24 cellular contexts compared by ENCODE assay signal in the genomic region with DNA sequence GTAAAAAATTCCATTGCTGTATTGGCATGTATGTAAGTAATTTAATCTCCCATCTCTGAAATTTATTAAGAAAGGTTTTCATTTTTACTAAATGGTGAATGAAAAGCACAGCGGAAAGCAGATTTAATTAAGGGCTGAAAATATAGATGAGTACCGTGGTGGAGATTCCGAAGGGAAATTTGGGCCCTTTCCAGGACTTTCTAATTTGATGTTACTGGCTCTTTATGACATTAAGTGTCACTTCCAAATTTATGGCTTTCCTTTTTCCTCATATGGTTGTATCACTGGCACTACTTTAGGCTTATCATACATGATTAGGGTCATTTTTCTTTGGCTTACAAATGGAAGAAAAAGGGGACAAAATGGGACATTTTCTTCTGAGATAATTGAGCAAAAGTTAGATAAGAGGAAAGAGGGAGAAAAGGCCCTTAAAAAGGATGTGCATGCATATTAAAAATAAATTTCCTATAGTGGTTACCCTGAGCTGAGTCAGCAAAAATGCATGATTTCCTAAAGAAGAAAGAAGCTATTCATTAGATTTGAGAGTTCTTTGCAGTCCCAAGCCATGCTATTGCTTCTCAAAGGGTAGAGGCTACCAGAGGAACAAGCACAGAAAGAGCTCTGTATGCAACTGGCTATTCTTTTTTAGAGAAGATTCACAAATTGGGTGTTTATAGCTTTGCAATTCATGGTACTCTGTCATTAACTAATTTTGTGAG.
DNase-seq lines count a peak whose midpoint lies in the region; ATAC-seq, FAIRE-seq and TF ChIP-seq lines count a peak whose summit lies in the region.
"Had no signal": no experiment of that assay in that cellular context is flagged by ENCODE, and none has a peak within 500 bp of the region (broad histone marks: within the 10 kb centered on the region; RNA-seq: fewer than 3 reads in every experiment).

No MANE protein-coding gene starts in this region.

- H3K27ac ChIP-seq in KMS-11: peak overlapping the region; percentile 57; the same call in 1 of the 2 replicates
- peak overlapping the region; percentile 74 for H3K27ac ChIP-seq in keratinocyte (ENCODE audit: control insufficient read depth, insufficient read depth, low read length)
- no peak overlapping the region for H3K27ac ChIP-seq in WERI-Rb-1
- H3K27ac ChIP-seq: neutrophil, upper lobe of right lung had no signal

- no peak overlapping the region for H2AFZ ChIP-seq in KMS-11 (ENCODE audit: low read depth)
- no peak overlapping the region for H2AFZ ChIP-seq in keratinocyte (ENCODE audit: control insufficient read depth, low read length)

- ATAC-seq in SK-N-SH treated with all-trans-retinoic acid at 6 μM for 48 hours: no peak
- ATAC-seq: activated naive CD4-positive, alpha-beta T cell treated with anti-CD3 and anti-CD28 coated beads, Interleukin-2, amount 50 U/mL, for 72 hours; left colon; Right ventricle myocardium inferior; upper lobe of right lung had no signal

- no peak overlapping the region for H3K4me3 Mint-ChIP-seq in Caco-2 (ENCODE audit: unreplicated experiment)
- H3K4me3 Mint-ChIP-seq: CD4-positive, CD25-positive, alpha-beta regulatory T cell; IgD-negative memory B cell had no signal

- no peaks in the 10 kb centered on the region for H3K9me1 ChIP-seq in keratinocyte (ENCODE audit: control insufficient read depth, extremely low read depth, insufficient read depth, low read length)

- H3K4me1 ChIP-seq in BE2C (peaks cover 55% of the 10 kb centered on the region), KMS-11 (ENCODE audit: low read depth, poor library complexity, severe bottlenecking) (peaks cover 31% of the 10 kb centered on the region), keratinocyte (ENCODE audit: control insufficient read depth, extremely low read depth, insufficient read depth, low read length) (peaks cover 34% of the 10 kb centered on the region), Caco-2 (no peaks in the 10 kb centered on the region)
- H3K4me1 ChIP-seq: upper lobe of right lung had no signal

- no peak overlapping the region for H3K27ac Mint-ChIP-seq in Caco-2 (ENCODE audit: unreplicated experiment)
- H3K27ac Mint-ChIP-seq: activated naive CD4-positive, alpha-beta T cell treated with anti-CD3 and anti-CD28 coated beads, Interleukin-2, amount 50 U/mL, for 72 hours; IgD-negative memory B cell had no signal

- H3K27me3 Mint-ChIP-seq in Caco-2 (ENCODE audit: insufficient read depth, unreplicated experiment): peaks cover 4% of the 10 kb centered on the region

- H3K9me3 Mint-ChIP-seq in Caco-2 (ENCODE audit: unreplicated experiment): no peaks in the 10 kb centered on the region
- H3K9me3 Mint-ChIP-seq: activated naive CD4-positive, alpha-beta T cell treated with anti-CD3 and anti-CD28 coated beads, Interleukin-2, amount 50 U/mL, for 72 hours had no signal

- H3K79me2 ChIP-seq in KMS-11 (ENCODE audit: insufficient read depth, low read depth) (no peaks in the 10 kb centered on the region), keratinocyte (ENCODE audit: control insufficient read depth, insufficient read depth, low read length) (no peaks in the 10 kb centered on the region)

- H3K4me2 ChIP-seq in KMS-11 (peak overlapping the region; percentile 89; the same call in 1 of the 2 replicates), keratinocyte (ENCODE audit: control insufficient read depth, extremely low read depth, insufficient read depth, low read depth, low read length) (no peak overlapping the region)

- H3K27me3 ChIP-seq in BE2C (no peaks in the 10 kb centered on the region), KMS-11 (ENCODE audit: insufficient read depth, low read depth) (no peaks in the 10 kb centered on the region), keratinocyte (ENCODE audit: control insufficient read depth, extremely low read depth, insufficient read depth, low read length) (no peaks in the 10 kb centered on the region), WERI-Rb-1 (ENCODE audit: insufficient read depth, low read depth, severe bottlenecking) (no peaks in the 10 kb centered on the region), Caco-2 (replicated peaks; ENCODE audit: control insufficient read depth, insufficient read depth, low read length) (no peaks in the 10 kb centered on the region)
- H3K27me3 ChIP-seq: MG63, neutrophil, upper lobe of right lung had no signal

- BruUV-seq in Caco-2 (replicated peaks; lab: Mats Ljungman, UMichigan): no TSS peak

- H3K36me3 Mint-ChIP-seq in Caco-2 (ENCODE audit: insufficient read depth, unreplicated experiment): no peaks in the 10 kb centered on the region
- H3K36me3 Mint-ChIP-seq: activated naive CD4-positive, alpha-beta T cell treated with anti-CD3 and anti-CD28 coated beads, Interleukin-2, amount 50 U/mL, for 72 hours; CD4-positive, CD25-positive, alpha-beta regulatory T cell; IgD-negative memory B cell had no signal

- intact Hi-C loops in Caco-2 (cut with micrococcal nuclease; ENCODE audit: unreplicated experiment): no loop called here

- H3K9ac ChIP-seq in KMS-11 (no peak overlapping the region), keratinocyte (ENCODE audit: control insufficient read depth, extremely low read depth, insufficient read depth, low read length) (no peak overlapping the region)

- H3K4me3 ChIP-seq in BE2C (ENCODE audit: low read depth, low read length) (no peak overlapping the region), KMS-11 (IDR thresholded peaks at IDR 0.05; ENCODE audit: insufficient read depth, low read depth, low read length) (no peak overlapping the region), keratinocyte (ENCODE audit: control insufficient read depth in 2 of 3, extremely low read depth in 1 of 3, insufficient read depth in 2 of 3, low read depth in 1 of 3, low read length in 3 of 3) (no peak overlapping the region), WERI-Rb-1 (ENCODE audit: low read depth, low read length) (no peak overlapping the region), Caco-2 (ENCODE audit: low read depth, low read length) (no peak overlapping the region)
- H3K4me3 ChIP-seq: MG63, upper lobe of right lung had no signal

- H3K9me3 ChIP-seq in BE2C (no peaks in the 10 kb centered on the region), keratinocyte (ENCODE audit: control insufficient read depth, low read depth, low read length) (no peaks in the 10 kb centered on the region), WERI-Rb-1 (ENCODE audit: severe bottlenecking) (no peaks in the 10 kb centered on the region), Caco-2 (no peaks in the 10 kb centered on the region)
- H3K9me3 ChIP-seq: MG63, neutrophil, upper lobe of right lung had no signal

- CTCF ChIA-PET in Caco-2 (lab: Charles Lee): interaction anchor here (0.6 kb wide), 1 partner anchor 763 kb away, joined by 3 read pairs; no protein-coding TSS in a partner anchor

- H3K36me3 ChIP-seq in BE2C (no peaks in the 10 kb centered on the region), KMS-11 (ENCODE audit: insufficient read depth) (no peaks in the 10 kb centered on the region), keratinocyte (ENCODE audit: control insufficient read depth in 2 of 2, extremely low read depth in 1 of 2, insufficient read depth in 2 of 2, low read length in 2 of 2) (no peaks in the 10 kb centered on the region), WERI-Rb-1 (no peaks in the 10 kb centered on the region), Caco-2 (ENCODE audit: control insufficient read depth, insufficient read depth, low read length) (no peaks in the 10 kb centered on the region)
- H3K36me3 ChIP-seq: MG63, neutrophil, upper lobe of right lung had no signal

- FAIRE-seq in keratinocyte (lab: Jason Lieb, UNC): no peak

- peak; percentile 44 for DNase-seq in BE2C
- DNase-seq in keratinocyte (ENCODE audit: low read depth, low spot score): no peak
- no peak for DNase-seq in NCI-H1436 treated with DMSO at 0.1 percent for 48 hours (lab: John Stamatoyannopoulos, UW)
- no peak for DNase-seq in WERI-Rb-1
- DNase-seq in Caco-2: no peak
- DNase-seq: activated CD4-positive, alpha-beta T cell treated with anti-CD3 and anti-CD28 coated beads, Interleukin-2, amount 50 U/mL, for 48 hours; activated CD4-positive, CD25-positive, alpha-beta regulatory T cell; activated CD8-positive, alpha-beta memory T cell treated with anti-CD3 and anti-CD28 coated beads, Interleukin-2, amount 50 U/mL, for 4 hours; anterior cingulate cortex; caudate nucleus; CD4-positive, CD25-positive, alpha-beta regulatory T cell; left colon; mesendoderm; NCI-H2171; NCI-H524 treated with DMSO at 0.1 percent for 48 hours; stimulated activated CD4-positive, alpha-beta T cell treated with anti-CD3 and anti-CD28 coated beads, Interleukin-1b, Interleukin-23, amount 100 ng/mL, for 48 hours; upper lobe of right lung had no signal

- POLR2A ChIA-PET in Caco-2 (lab: Charles Lee): no interaction called here

- no peaks in the 10 kb centered on the region for H4K20me1 ChIP-seq in KMS-11 (ENCODE audit: insufficient read depth)
- no peaks in the 10 kb centered on the region for H4K20me1 ChIP-seq in keratinocyte (ENCODE audit: control insufficient read depth, extremely low read depth, insufficient read depth, low read length)

- peaks cover 5% of the 10 kb centered on the region for H3K4me1 Mint-ChIP-seq in Caco-2 (ENCODE audit: low read depth, unreplicated experiment)
- H3K4me1 Mint-ChIP-seq: IgD-negative memory B cell had no signal

- dilution Hi-C loops in keratinocyte (cut with MboI; ENCODE audit: extremely low pct_ligation_motif_present, low sequenced_read_pairs): no loop called here

- TF ChIP-seq CTCF in BE2C (IDR thresholded peaks at IDR 0.05; ENCODE audit: low read depth, low read length) (no peak), KMS-11 (conservative IDR thresholded peaks at IDR 0.05; ENCODE audit: low read depth, low read length) (no peak), keratinocyte (optimal IDR thresholded peaks at IDR 0.05 in 1 of 3, IDR thresholded peaks at IDR 0.05 in 1 of 3, conservative IDR thresholded peaks at IDR 0.05 in 1 of 3; ENCODE audit: extremely low read depth in 1 of 3, insufficient read depth in 2 of 3, low read length in 3 of 3) (no peak), WERI-Rb-1 (IDR thresholded peaks at IDR 0.05; ENCODE audit: low read depth, low read length) (no peak), Caco-2 (IDR thresholded peaks at IDR 0.05; ENCODE audit: insufficient read depth in 1 of 2, low read depth in 1 of 2, low read length in 1 of 2, severe bottlenecking in 1 of 2, unreplicated experiment in 1 of 2) (no peak)

TF ChIP-seq in SK-N-SH treated with all-trans-retinoic acid at 6 μM for 48 hours, 23 proteins besides CTCF, POLR2A, EP300 and RAD21 (continues in another document):
- TF ChIP-seq TCF4 (CRISPR knock-in tag; IDR thresholded peaks at IDR 0.05; ENCODE audit: borderline replicate concordance) (no peak), ZC3H10 (CRISPR knock-in tag; IDR thresholded peaks at IDR 0.05) (peak; percentile 95), TOX (CRISPR knock-in tag; IDR thresholded peaks at IDR 0.05; ENCODE audit: borderline replicate concordance) (0 out of 2 replicates have a peak, but pooled peaks have one; percentile 28)
